6 cellular contexts compared by ENCODE assay signal in genomic region chrX:155071694-155072215, GRCh38. TPM values are rescaled to one million over a fixed set of nuclear protein-coding genes. Genes with fewer than 3 reads are reported as not detected.
A peak's percentile ranks its signal among the peaks of the same experiment; 100 is the strongest.
DNase-seq lines count a peak whose midpoint lies in the region; TF ChIP-seq lines count a peak whose summit lies in the region.

No MANE protein-coding gene starts in this region.

- no peak overlapping the region for H3K27ac ChIP-seq in H9 (ENCODE audit: insufficient read length, low read depth, low read length)

- H4K5ac ChIP-seq in H9 (ENCODE audit: insufficient read length, low read depth, low read length), result no peak overlapping the region

- H3K9me3 ChIP-seq in H9 (ENCODE audit: control insufficient read depth, low read depth, low read length), result peaks cover 35% of the 10 kb centered on the region
- no peaks in the 10 kb centered on the region for H3K9me3 ChIP-seq in mononuclear cell (ENCODE audit: low read depth, low read length)

- H3K18ac ChIP-seq in H9 (ENCODE audit: insufficient read length, low read depth, low read length), result peak overlapping the region; percentile 6

- peak overlapping the region; percentile 33; the same call in 1 of the 2 replicates for H3K14ac ChIP-seq in H9 (ENCODE audit: insufficient read depth, low read length)

- H2AK5ac ChIP-seq in H9 (ENCODE audit: insufficient read length, low read length), result no peak overlapping the region

- H3K4me3 ChIP-seq in AG10803 (ENCODE audit: low read length) (peak overlapping the region; percentile 75), mononuclear cell (ENCODE audit: low read length) (peak overlapping the region; percentile 60)

- H3K79me1 ChIP-seq in H9 (ENCODE audit: insufficient read depth, low read depth, low read length, poor library complexity, severe bottlenecking), result no peaks in the 10 kb centered on the region

- H2BK20ac ChIP-seq in H9 (ENCODE audit: low read depth, low read length, poor library complexity, severe bottlenecking), result no peak overlapping the region

- no peak overlapping the region for H4K91ac ChIP-seq in H9 (ENCODE audit: insufficient read length, low read depth, low read length)

- no peak overlapping the region for H3K4ac ChIP-seq in H9 (ENCODE audit: low read depth, low read length)

- peaks cover 1% of the 10 kb centered on the region; the same call in 1 of the 2 replicates for H3K79me2 ChIP-seq in H9 (ENCODE audit: insufficient read depth, low read length)

- peaks cover 28 to 34% (median 31%) of the 10 kb centered on the region in 3 experiments for H3K36me3 Mint-ChIP-seq in H9 (ENCODE audit: insufficient read depth in 1 of 3, low read depth in 3 of 3)
- peaks cover 28% of the 10 kb centered on the region for H3K36me3 Mint-ChIP-seq in activated naive CD8-positive, alpha-beta T cell treated with anti-CD3 and anti-CD28 coated beads for 36 hours

- peaks cover 8 to 15% of the 10 kb centered on the region in 2 experiments; a peak in 2 of 4 replicates for H3K4me1 Mint-ChIP-seq in H9
- H3K4me1 Mint-ChIP-seq in activated naive CD8-positive, alpha-beta T cell treated with anti-CD3 and anti-CD28 coated beads for 36 hours, result peaks cover 35% of the 10 kb centered on the region

- H3K4me1 ChIP-seq in H9 (ENCODE audit: insufficient read depth, low read length) (no peaks in the 10 kb centered on the region), mononuclear cell (ENCODE audit: insufficient read depth, low read length) (peaks cover 19% of the 10 kb centered on the region)

- no peak overlapping the region for H2BK15ac ChIP-seq in H9 (ENCODE audit: low read depth, low read length)

- H3K23me2 ChIP-seq in H9 (ENCODE audit: insufficient read length, low read depth, low read length, poor library complexity, severe bottlenecking), result peaks cover 5% of the 10 kb centered on the region

- H3K4me2 ChIP-seq in H9 (ENCODE audit: insufficient read depth, insufficient read length, low read length), result peak overlapping the region; percentile 50

- peak overlapping the region in 2 of 3 experiments; percentile 91 to 97; a peak in 5 of 7 replicates for H3K27ac Mint-ChIP-seq in H9
- peak overlapping the region; percentile 94 for H3K27ac Mint-ChIP-seq in activated naive CD8-positive, alpha-beta T cell treated with anti-CD3 and anti-CD28 coated beads for 36 hours

- peaks cover 66 to 67% of the 10 kb centered on the region in 2 experiments for H3K9me3 Mint-ChIP-seq in H9
- H3K9me3 Mint-ChIP-seq in activated naive CD8-positive, alpha-beta T cell treated with anti-CD3 and anti-CD28 coated beads for 36 hours, result no peaks in the 10 kb centered on the region

- H3K56ac ChIP-seq in H9 (ENCODE audit: insufficient read length, low read depth, low read length), result no peak overlapping the region

- no peak overlapping the region for H4K8ac ChIP-seq in H9 (replicated peaks; ENCODE audit: insufficient read length, low read depth, low read length)

- H2BK5ac ChIP-seq in H9 (ENCODE audit: insufficient read length, low read length), result no peak overlapping the region

- H2BK120ac ChIP-seq in H9 (ENCODE audit: low read depth, low read length, poor library complexity, severe bottlenecking), result no peak overlapping the region

- H3K4me3 Mint-ChIP-seq in H9, result peak overlapping the region; percentile 93 to 95
- H3K4me3 Mint-ChIP-seq in activated naive CD8-positive, alpha-beta T cell treated with anti-CD3 and anti-CD28 coated beads for 36 hours, result peak overlapping the region; percentile 92

- H2AFZ ChIP-seq in H9 (ENCODE audit: low read length), result no peak overlapping the region

- H3K23ac ChIP-seq in H9 (ENCODE audit: insufficient read length, low read depth, low read length), result no peak overlapping the region

- no peak overlapping the region for H3T11ph ChIP-seq in H9 (ENCODE audit: low read length)

- H4K20me1 ChIP-seq in H9 (ENCODE audit: control insufficient read depth, insufficient read depth, insufficient read length), result no peaks in the 10 kb centered on the region

- no peak for TF ChIP-seq CTCF in AG10803 (conservative IDR thresholded peaks at IDR 0.05; ENCODE audit: low read length)
- TF ChIP-seq CTCF in H9 (conservative IDR thresholded peaks at IDR 0.05), result no peak

- no peak overlapping the region for H2BK12ac ChIP-seq in H9 (ENCODE audit: insufficient read length, low read depth, low read length)

- no peaks in the 10 kb centered on the region for H3K27me3 Mint-ChIP-seq in H9 (ENCODE audit: low read depth)
- H3K27me3 Mint-ChIP-seq in activated naive CD8-positive, alpha-beta T cell treated with anti-CD3 and anti-CD28 coated beads for 36 hours, result no peaks in the 10 kb centered on the region

- DNase-seq in AG10803 (ENCODE audit: low read depth) (no peak), H9 (no peak), cerebellum (ENCODE audit: low spot score) (no peak)
- no peak for DNase-seq in activated naive CD8-positive, alpha-beta T cell treated with anti-CD3 and anti-CD28 coated beads for 36 hours
- DNase-seq in NK-92 treated with Interleukin-12 subunit alpha and Interleukin-12 subunit beta, amount 100 ng/mL, for 24 hours (lab: John Stamatoyannopoulos, UW), result no peak

- H3K27me3 ChIP-seq in H9 (ENCODE audit: insufficient read depth, low read length), result no peaks in the 10 kb centered on the region
- no peaks in the 10 kb centered on the region for H3K27me3 ChIP-seq in mononuclear cell (ENCODE audit: insufficient read depth, low read length)

- H3K9ac ChIP-seq in H9 (ENCODE audit: extremely low read depth, insufficient read length, low read length), result peak overlapping the region; percentile 81

- WGBS in H9 (ENCODE audit: extremely low coverage, insufficient read length, low lambda C conversion rate), result no CpG with 5 or more reads among the region's 24 CpGs

RNA-seq across cellular contexts. Expression of gene BRCC3, which starts 0.4 kb away (rescaled TPM):
- total RNA-seq in H9 (2021) (27.3 and 29.1 TPM in 2 replicates), mononuclear cell (8.2 TPM), cerebellum (13.1 TPM)
- total RNA-seq in activated naive CD8-positive, alpha-beta T cell treated with anti-CD3 and anti-CD28 coated beads for 36 hours, result 10 to 100 TPM; 41.2 to 41.7 TPM

RNA-seq across cellular contexts. Expression of gene CMC4, which starts 0.8 kb away (rescaled TPM):
- total RNA-seq in H9 (2021) (6.2 and 7.2 TPM in 2 replicates), mononuclear cell (14.6 TPM), cerebellum (3.4 TPM)
- total RNA-seq in activated naive CD8-positive, alpha-beta T cell treated with anti-CD3 and anti-CD28 coated beads for 36 hours, result 1 to 10 TPM; 4.6 to 5.0 TPM

RNA-seq across cellular contexts. Expression of gene MTCP1, which starts 0.8 kb away (rescaled TPM):
- 14.3 and 21.4 TPM in 2 replicates for total RNA-seq in H9 (2021)
- 10 to 100 TPM; 17.2 to 19.9 TPM for total RNA-seq in activated naive CD8-positive, alpha-beta T cell treated with anti-CD3 and anti-CD28 coated beads for 36 hours
- 3.9 TPM for total RNA-seq in mononuclear cell
- 7.4 TPM for total RNA-seq in cerebellum

RNA-seq across cellular contexts. Expression of gene FUNDC2, which starts 45.1 kb away (rescaled TPM):
- 57.9 and 62.1 TPM in 2 replicates for total RNA-seq in H9 (2021)
- total RNA-seq in activated naive CD8-positive, alpha-beta T cell treated with anti-CD3 and anti-CD28 coated beads for 36 hours, result 10 to 100 TPM; 97.3 to 99.7 TPM
- 40.2 TPM for total RNA-seq in mononuclear cell
- 20.6 TPM for total RNA-seq in cerebellum

RNA-seq across cellular contexts. Expression of gene F8, which starts 49.2 kb away (rescaled TPM):
- 3.1 and 3.4 TPM in 2 replicates for total RNA-seq in H9 (2021)
- total RNA-seq in activated naive CD8-positive, alpha-beta T cell treated with anti-CD3 and anti-CD28 coated beads for 36 hours, result 1 to 10 TPM; 4.3 TPM
- 3.6 TPM for total RNA-seq in mononuclear cell
- 5.8 TPM for total RNA-seq in cerebellum
